ENCODE assay signal across 12 cellular contexts in the genomic region with DNA sequence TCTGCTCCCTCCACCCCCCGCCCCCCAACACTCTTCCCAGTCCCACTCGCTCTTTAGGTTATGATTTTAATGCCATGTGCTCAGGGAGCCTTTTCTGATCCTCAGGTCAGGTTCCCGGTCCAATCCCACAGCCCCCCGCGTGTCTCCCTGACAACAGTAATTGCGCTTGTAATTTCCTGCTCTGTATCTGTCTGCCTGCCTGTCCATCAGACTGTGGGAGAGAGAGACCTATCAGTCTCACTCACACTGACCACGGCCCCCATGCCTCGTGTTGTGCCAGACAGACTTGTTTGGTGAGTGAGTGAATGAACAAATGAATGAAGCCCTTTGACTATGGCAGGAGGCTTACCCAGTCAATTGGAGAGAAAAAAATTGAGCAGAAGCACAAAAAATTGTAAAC. TPM values are rescaled to one million over a fixed set of nuclear protein-coding genes. Genes with fewer than 3 reads are reported as not detected.
A peak's percentile ranks its signal among the peaks of the same experiment; 100 is the strongest.
DNase-seq lines count a peak whose midpoint lies in the region; ATAC-seq, FAIRE-seq and TF ChIP-seq lines count a peak whose summit lies in the region.
"Had no signal": no experiment of that assay in that cellular context is flagged by ENCODE, and none has a peak within 500 bp of the region (broad histone marks: within the 10 kb centered on the region; RNA-seq: fewer than 3 reads in every experiment).

No MANE protein-coding gene starts in this region.

- intact Hi-C loops in IMR-90 (cut with micrococcal nuclease), result no loop called here
- intact Hi-C loops in K562 (cut with micrococcal nuclease), result no loop called here

- H2BK5ac ChIP-seq in IMR-90 (ENCODE audit: low read depth, low read length, poor library complexity, severe bottlenecking), result no peak overlapping the region

- FAIRE-seq in K562 (lab: Jason Lieb, UNC), result no peak

- H3K9ac ChIP-seq in IMR-90 (ENCODE audit: low read depth, low read length) (no peak overlapping the region), K562 (ENCODE audit: insufficient read depth in 1 of 2, low read depth in 2 of 2, low read length in 2 of 2) (peak overlapping the region in 1 of 2 experiments; percentile 3; a peak in 1 of 4 replicates)

- ATAC-seq in IMR-90 (ENCODE audit: low read depth) (no peak), K562 (no peak), GM21515 (IDR thresholded peaks at IDR 0.05; ENCODE audit: unreplicated experiment) (no peak)
- no peak for ATAC-seq in activated CD4-positive, CD25-positive, alpha-beta regulatory T cell treated with anti-CD3 and anti-CD28 coated beads, Interleukin-2, amount 50 U/mL, for 24 hours

- no peak overlapping the region for H3K56ac ChIP-seq in IMR-90 (ENCODE audit: extremely low read depth, insufficient read depth, low read length)

- H4K8ac ChIP-seq in IMR-90 (ENCODE audit: low read depth in 2 of 2, low read length in 2 of 2), result peak overlapping the region in 1 of 2 experiments; percentile 26; a peak in 1 of 4 replicates

- H2BK120ac ChIP-seq in IMR-90 (ENCODE audit: low read depth, low read length), result peak overlapping the region; percentile 83; the same call in 1 of the 2 replicates

- H3K4me1 Mint-ChIP-seq in osteocyte (ENCODE audit: unreplicated experiment), result peaks cover 78% of the 10 kb centered on the region

- H3K27ac Mint-ChIP-seq in osteocyte (ENCODE audit: unreplicated experiment), result peak overlapping the region; percentile 6

- peaks cover 10% of the 10 kb centered on the region for H3K79me2 ChIP-seq in K562 (ENCODE audit: control insufficient read depth, insufficient read depth, low read length)

- no peaks in the 10 kb centered on the region for H3K9me3 Mint-ChIP-seq in osteocyte (ENCODE audit: unreplicated experiment)
- H3K9me3 Mint-ChIP-seq: neural crest cell had no signal

- peak overlapping the region; percentile 72 for H3K4ac ChIP-seq in IMR-90 (ENCODE audit: low read depth, low read length)

- in situ Hi-C loops in IMR-90 (cut with MboI; ENCODE audit: low sequenced_read_pairs) (no loop called here), K562 (cut with MboI) (no loop called here)

- no peak for TF ChIP-seq CTCF in IMR-90 (conservative IDR thresholded peaks at IDR 0.05; ENCODE audit: low read depth, low read length)
- TF ChIP-seq CTCF in K562 (IDR thresholded peaks at IDR 0.05 in 2 of 3, conservative IDR thresholded peaks at IDR 0.05 in 1 of 3; ENCODE audit: insufficient read depth in 2 of 3, low read depth in 1 of 3, low read length in 3 of 3), result no peak
- no peak for TF ChIP-seq CTCF in osteocyte (IDR thresholded peaks at IDR 0.05)

- H3K9me3 ChIP-seq in IMR-90 (ENCODE audit: control insufficient read depth, insufficient read depth, low read length) (no peaks in the 10 kb centered on the region), K562 (replicated peaks; ENCODE audit: control insufficient read depth, insufficient read depth, low read depth, low read length) (no peaks in the 10 kb centered on the region)

- H3K4me3 Mint-ChIP-seq in osteocyte (ENCODE audit: unreplicated experiment), result no peak overlapping the region

- H3K18ac ChIP-seq in IMR-90 (ENCODE audit: low read depth, low read length), result peak overlapping the region; percentile 25; the same call in 1 of the 2 replicates

- H3K4me1 ChIP-seq in IMR-90 (ENCODE audit: control insufficient read depth, insufficient read depth, low read length) (peaks cover 62% of the 10 kb centered on the region), K562 (replicated peaks in 1 of 2; ENCODE audit: control insufficient read depth in 2 of 2, insufficient read depth in 2 of 2, low read length in 2 of 2) (peaks cover 25 to 41% of the 10 kb centered on the region in 2 experiments)

- TF ChIP-seq POLR2A in IMR-90 (IDR thresholded peaks at IDR 0.05; ENCODE audit: low read depth, low read length) (no peak), K562 (conservative IDR thresholded peaks at IDR 0.05) (no peak)

- POLR2A ChIA-PET in IMR-90 (lab: Charles Lee; ENCODE audit: unreplicated experiment) (no interaction called here), K562 (lab: Yijun Ruan, JAX) (no interaction called here)

- H4K5ac ChIP-seq in IMR-90 (ENCODE audit: low read depth, low read length), result peak overlapping the region; percentile 24; the same call in 1 of the 2 replicates

- H3K27ac ChIP-seq in IMR-90 (ENCODE audit: insufficient read depth, low read length), result peak overlapping the region; percentile 24; the same call in 1 of the 2 replicates
- H3K27ac ChIP-seq in K562 (ENCODE audit: extremely low read depth, low read depth, low read length), result no peak overlapping the region

- H2AK9ac ChIP-seq in IMR-90 (replicated peaks; ENCODE audit: low read depth, low read length, poor library complexity), result peak overlapping the region; percentile 55

- no peak overlapping the region; the same call in 1 of the 2 replicates for H3K14ac ChIP-seq in IMR-90 (replicated peaks; ENCODE audit: low read depth, low read length)

- no peak overlapping the region; the same call in 1 of the 2 replicates for H4K91ac ChIP-seq in IMR-90 (ENCODE audit: insufficient read depth, low read depth, low read length)

- H3K4me3 ChIP-seq in IMR-90 (ENCODE audit: insufficient read depth, low read depth, low read length), result no peak overlapping the region
- H3K4me3 ChIP-seq in K562, result no peak overlapping the region

- dilution Hi-C loops in IMR-90 (cut with HindIII; ENCODE audit: low sequenced_read_pairs, unreplicated experiment), result no loop called here

- no peak for TF ChIP-seq RAD21 in IMR-90 (IDR thresholded peaks at IDR 0.05; ENCODE audit: low read length)
- TF ChIP-seq RAD21 in K562 (CRISPR knock-in tag; conservative IDR thresholded peaks at IDR 0.05 in 1 of 2, IDR thresholded peaks at IDR 0.05 in 1 of 2), result no peak

- H2BK15ac ChIP-seq in IMR-90 (ENCODE audit: low read depth, low read length), result no peak overlapping the region; the same call in 2 of the 3 replicates

- H2AFZ ChIP-seq in IMR-90 (replicated peaks; ENCODE audit: low read length, poor library complexity) (peak overlapping the region; percentile 54), K562 (ENCODE audit: low read depth, low read length) (no peak overlapping the region)

- H2BK20ac ChIP-seq in IMR-90 (ENCODE audit: low read depth, low read length), result no peak overlapping the region; the same call in 1 of the 2 replicates

- no peaks in the 10 kb centered on the region for H3K27me3 ChIP-seq in IMR-90 (ENCODE audit: control insufficient read depth, insufficient read depth, low read length)
- H3K27me3 ChIP-seq in K562 (ENCODE audit: control insufficient read depth in 2 of 2, insufficient read depth in 2 of 2, low read length in 2 of 2), result no peaks in the 10 kb centered on the region

- H3K79me1 ChIP-seq in IMR-90 (ENCODE audit: low read depth in 1 of 2, low read length in 2 of 2), result peaks cover 34 to 87% of the 10 kb centered on the region in 2 experiments

- H2AK5ac ChIP-seq in IMR-90 (ENCODE audit: low read depth, low read length), result peak overlapping the region; percentile 83; the same call in 1 of the 2 replicates

- H3K36me3 Mint-ChIP-seq in osteocyte (ENCODE audit: unreplicated experiment), result no peaks in the 10 kb centered on the region

- peak; percentile 53 for DNase-seq in COLO668 (lab: John Stamatoyannopoulos, UW; ENCODE audit: unreplicated experiment)
- no peak for DNase-seq in IMR-90
- no peak for DNase-seq in K562 (ENCODE audit: extremely low read depth in 1 of 4, low spot score in 3 of 4)
- DNase-seq in osteocyte (ENCODE audit: extremely low spot score, unreplicated experiment), result no peak
- no peak for DNase-seq in mucosa of gallbladder (ENCODE audit: low spot score)
- DNase-seq in NCI-H2107 (lab: John Stamatoyannopoulos, UW), result no peak
- DNase-seq: cerebellar nuclear complex, EL, GOT3 had no signal

- CTCF ChIA-PET in IMR-90 (lab: Yijun Ruan, JAX), result no interaction called here
- CTCF ChIA-PET in K562 (lab: Yijun Ruan, JAX; ENCODE audit: low intra/inter-chr PET ratio), result no interaction called here

- H3K4me2 ChIP-seq in IMR-90 (ENCODE audit: low read depth, low read length) (peak overlapping the region; percentile 13; the same call in 1 of the 2 replicates), K562 (ENCODE audit: insufficient read depth, low read length) (no peak overlapping the region)

- no peak for TF ChIP-seq EP300 in K562 (IDR thresholded peaks at IDR 0.05; ENCODE audit: low read length)

- H3K36me3 ChIP-seq in IMR-90 (ENCODE audit: control insufficient read depth, insufficient read depth, low read length) (peaks cover 5% of the 10 kb centered on the region; the same call in 1 of the 2 replicates), K562 (ENCODE audit: control insufficient read depth, insufficient read depth, low read length) (no peaks in the 10 kb centered on the region)

- H3K9me1 ChIP-seq in IMR-90 (ENCODE audit: insufficient read depth, low read length) (peaks cover 36% of the 10 kb centered on the region), K562 (ENCODE audit: control insufficient read depth, insufficient read depth, low read length) (no peaks in the 10 kb centered on the region)

- H3K27me3 Mint-ChIP-seq in osteocyte (ENCODE audit: unreplicated experiment), result no peaks in the 10 kb centered on the region

- WGBS in IMR-90 (ENCODE audit: extremely low coverage in 2 of 2, insufficient read length in 1 of 2), 2 experiments, result 60% methylated on average over 1 of the region's 8 CpGs; no CpG with 5 or more reads in 1 of the 2 experiments
- WGBS in K562 (ENCODE audit: insufficient coverage, low coverage, missing lambda C conversion rate), result 47% methylated on average over 8 of the region's 8 CpGs

- no TSS peak for BruUV-seq in IMR-90 (replicated peaks; lab: Mats Ljungman, UMichigan)
- BruUV-seq in K562 (replicated peaks; lab: Mats Ljungman, UMichigan), result no TSS peak

- peaks cover 57% of the 10 kb centered on the region for H4K20me1 ChIP-seq in IMR-90 (ENCODE audit: insufficient read depth, low read length)
- peaks cover 38% of the 10 kb centered on the region for H4K20me1 ChIP-seq in K562 (replicated peaks; ENCODE audit: control insufficient read depth, insufficient read depth, low read length)

- H3K23ac ChIP-seq in IMR-90 (ENCODE audit: low read depth, low read length), result peak overlapping the region; percentile 41; the same call in 1 of the 2 replicates

RNA-seq across cellular contexts. Expression of a gene that starts 50.8 kb away (rescaled TPM):
- total RNA-seq in IMR-90 (2012; rRNA removed) (60.0 and 61.8 TPM in 2 replicates), K562 (2014; rRNA removed) (18.8 and 21.3 TPM in 2 replicates), K562 (2014; rRNA removed; fragmentation: Illumina TruSeq; extraction: Trizol) (11.0 and 14.5 TPM in 2 replicates), K562 (2015; rRNA removed; fragmentation: Illumina TruSeq; extraction: Trizol) (5.3 and 6.9 TPM in 2 replicates), K562 (2021) (31.6 and 34.8 TPM in 2 replicates), osteocyte (217 and 236 TPM in 2 replicates), mucosa of gallbladder (140 TPM)
- polyA plus RNA-seq in IMR-90 (2012; rRNA removed) (124 and 133 TPM in 2 replicates), K562 (2011; rRNA removed) (10.3 and 26.8 TPM in 2 replicates), K562 (2014; fragmentation: Illumina TruSeq; extraction: Trizol) (29.7 and 30.8 TPM in 2 replicates), K562 (2014; fragmentation: Nextera tagmentation; extraction: Ambion mirVana) (under 1 TPM; 0.56 to 0.61 TPM), K562 (2014; rRNA removed) (10.1 and 12.1 TPM in 2 replicates)
- polyA plus RNA-seq in IMR-90 (2012; cell fraction: cytosol; rRNA removed), result 90.4 and 122 TPM in 2 replicates
- 71.7 and 82.4 TPM in 2 replicates for polyA plus RNA-seq in IMR-90 (2012; cell fraction: nucleus; rRNA removed; ENCODE audit: low replicate concordance)
- 46.9 and 72.4 TPM in 2 replicates for total RNA-seq in K562 (2011; cell fraction: chromatin; rRNA removed; ENCODE audit: low replicate concordance)
- total RNA-seq in K562 (2011; cell fraction: nucleolus; rRNA removed), result 41.5 and 47.5 TPM in 2 replicates
- total RNA-seq in K562 (2011; cell fraction: nucleoplasm; rRNA removed), result 38.9 and 42.0 TPM in 2 replicates
- polyA plus RNA-seq in K562 (2011; cell fraction: cytosol; rRNA removed), result 5.5 and 9.8 TPM in 2 replicates
- polyA plus RNA-seq in K562 (2011; cell fraction: nucleus; rRNA removed), result 12.7 and 17.7 TPM in 2 replicates
- polyA plus RNA-seq in K562 (2012), result 20.2 and 46.9 TPM in 2 replicates
- polyA minus RNA-seq in K562 (2011; rRNA and poly(A)+ RNA removed), result 9.1 and 14.0 TPM in 2 replicates
- polyA minus RNA-seq in K562 (2011; cell fraction: cytosol; rRNA and poly(A)+ RNA removed), result 9.9 and 13.4 TPM in 2 replicates
- polyA minus RNA-seq in K562 (2011; cell fraction: nucleus; rRNA and poly(A)+ RNA removed), result 9.1 and 11.0 TPM in 2 replicates
